In genomic region chr17:74906214-74906793, GRCh38 we compare ENCODE assay signal across 2 cellular contexts.
A peak's percentile ranks its signal among the peaks of the same experiment; 100 is the strongest.
TF ChIP-seq lines count a peak whose summit lies in the region.
"Not testable (repeated sequence)": the region's sequence is repeated elsewhere in the genome, so short reads cannot be mapped to it uniquely, and the experiment has no call there.

No MANE protein-coding gene starts in this region.

TF ChIP-seq in HEK293T, 16 proteins besides CTCF, POLR2A, EP300 and RAD21:
- TF ChIP-seq PKNOX1 (IDR thresholded peaks at IDR 0.05): 0 out of 2 replicates have a peak, but pooled peaks have one; percentile 7

TF ChIP-seq in K562, 482 proteins besides CTCF, POLR2A, EP300 and RAD21:
- TF ChIP-seq ZNF316 (IDR thresholded peaks at IDR 0.05) (peak; percentile 48), NFRKB (IDR thresholded peaks at IDR 0.05; ENCODE audit: low read depth) (peak; percentile 68; the same call in 1 of the 2 replicates), ASH1L (IDR thresholded peaks at IDR 0.05; ENCODE audit: borderline replicate concordance, low read depth, partially characterized antibody) (peak; percentile 82), C11orf30 (IDR thresholded peaks at IDR 0.05; ENCODE audit: low read depth) (0 out of 2 replicates have a peak, but pooled peaks have one; percentile 6), NFYB (IDR thresholded peaks at IDR 0.05; ENCODE audit: extremely low read depth, insufficient read length) (peak; percentile 51), PBX2 (tag; conservative IDR thresholded peaks at IDR 0.05; ENCODE audit: low read depth) (0 out of 2 replicates have a peak, but pooled peaks have one; percentile 17), FOS (IDR thresholded peaks at IDR 0.05; ENCODE audit: extremely low read depth, insufficient read length) (peak; percentile 40), PKNOX1 (IDR thresholded peaks at IDR 0.05) (peak; percentile 63), MEIS2 (IDR thresholded peaks at IDR 0.05; ENCODE audit: partially characterized antibody) (peak; percentile 54)
- TF ChIP-seq PBX2 (CRISPR knock-in tag; IDR thresholded peaks at IDR 0.05; ENCODE audit: low read depth): not testable (repeated sequence)
TF ChIP-seq in K562: peak in this region for 9; not testable (repeated sequence) for 473.
